29 cellular contexts compared by ENCODE assay signal in genomic region chr17:11340798-11341197, GRCh38.
"Had no signal": no experiment of that assay in that cellular context is flagged by ENCODE, and none has a peak within 500 bp of the region (broad histone marks: within the 10 kb centered on the region; RNA-seq: fewer than 3 reads in every experiment).

No MANE protein-coding gene starts in this region.

- H3K27ac Mint-ChIP-seq: mesothelial cell of epicardium; naive thymus-derived CD8-positive, alpha-beta T cell; nephron; progenitor cell of endocrine pancreas; stimulated activated memory B cell treated with anti-CD40 and anti-IgM and Interleukin-4, amounts not matched to agents 10 μg/mL and 1 μg/mL and 100 μg/mL, for 72 hours; stimulated activated naive CD8-positive, alpha-beta T cell treated with anti-CD3 and anti-CD28 coated beads, Interleukin-15, amount 100 ng/mL, for 72 hours; type B pancreatic cell had no signal

- DNase-seq: heart right ventricle; islet precursor cell; left cardiac atrium; left lung; mesendoderm; naive thymus-derived CD8-positive, alpha-beta T cell; occipital lobe; ovary; right lobe of liver; stimulated activated CD4-positive, alpha-beta T cell treated with anti-CD3 and anti-CD28 coated beads, Interleukin-1b, Interleukin-23, amount 100 ng/mL, for 48 hours; stimulated activated CD4-positive, alpha-beta T cell treated with anti-CD3 and anti-CD28 coated beads, Interleukin-2, amount 100 ng/mL, for 48 hours; stimulated activated CD4-positive, alpha-beta T cell treated with anti-CD3 and anti-CD28 coated beads, Interleukin-4, amount 100 ng/mL, for 4 hours; stimulated activated CD8-positive, alpha-beta memory T cell treated with anti-CD3 and anti-CD28 coated beads, Interleukin-4, amount 100 ng/mL, for 48 hours; stimulated activated naive CD4-positive, alpha-beta T cell treated with Interleukin-2 at 50 U/mL for 16 hours; stimulated activated naive CD8-positive, alpha-beta T cell treated with anti-CD3 and anti-CD28 coated beads, Interleukin-15, amount 100 ng/mL, for 72 hours; testis; thyroid gland had no signal

- H3K4me1 Mint-ChIP-seq: mesothelial cell of epicardium; naive thymus-derived CD8-positive, alpha-beta T cell; nephron; neural crest cell; stimulated activated memory B cell treated with anti-CD40 and anti-IgM and Interleukin-4, amounts not matched to agents 10 μg/mL and 1 μg/mL and 100 μg/mL, for 72 hours; stimulated activated naive CD8-positive, alpha-beta T cell treated with anti-CD3 and anti-CD28 coated beads, Interleukin-15, amount 100 ng/mL, for 72 hours had no signal

- H3K9me3 Mint-ChIP-seq: mesothelial cell of epicardium; naive thymus-derived CD8-positive, alpha-beta T cell; nephron; neural crest cell; type B pancreatic cell had no signal

- H3K27me3 ChIP-seq: hepatocyte, left lung, neutrophil, ovary, right atrium auricular region, right lobe of liver, testis, thyroid gland, vagina had no signal

- H3K27me3 Mint-ChIP-seq: stimulated activated memory B cell treated with anti-CD40 and anti-IgM and Interleukin-4, amounts not matched to agents 10 μg/mL and 1 μg/mL and 100 μg/mL, for 72 hours had no signal

- ATAC-seq: heart right ventricle; left cardiac atrium; left lung; naive thymus-derived CD8-positive, alpha-beta T cell; right lobe of liver; stimulated activated memory B cell treated with anti-CD40 and anti-IgM and Interleukin-4, amounts not matched to agents 10 μg/mL and 1 μg/mL and 100 μg/mL, for 72 hours; stimulated activated naive CD8-positive, alpha-beta T cell treated with anti-CD3 and anti-CD28 coated beads, Interleukin-15, amount 100 ng/mL, for 72 hours had no signal

- H3K36me3 ChIP-seq: heart right ventricle, left lung, neutrophil, ovary, right atrium auricular region, right lobe of liver, thyroid gland, vagina had no signal

- H3K36me3 Mint-ChIP-seq: mesothelial cell of epicardium; naive thymus-derived CD8-positive, alpha-beta T cell; stimulated activated memory B cell treated with anti-CD40 and anti-IgM and Interleukin-4, amounts not matched to agents 10 μg/mL and 1 μg/mL and 100 μg/mL, for 72 hours; type B pancreatic cell had no signal

- H3K9me3 ChIP-seq: left lung, neutrophil, ovary, right atrium auricular region, testis, thyroid gland, vagina had no signal

- H3K4me3 ChIP-seq: heart right ventricle, hepatocyte, left lung, lung, ovary, right atrium auricular region, right lobe of liver, smooth muscle cell, testis, thyroid gland, vagina had no signal

- H3K4me1 ChIP-seq: heart right ventricle, left lung, right atrium auricular region, right lobe of liver, testis, thyroid gland, vagina had no signal

- H3K4me3 Mint-ChIP-seq: mesothelial cell of epicardium; naive thymus-derived CD8-positive, alpha-beta T cell; nephron; neural crest cell; stimulated activated memory B cell treated with anti-CD40 and anti-IgM and Interleukin-4, amounts not matched to agents 10 μg/mL and 1 μg/mL and 100 μg/mL, for 72 hours; stimulated activated naive CD8-positive, alpha-beta T cell treated with anti-CD3 and anti-CD28 coated beads, Interleukin-15, amount 100 ng/mL, for 72 hours; type B pancreatic cell had no signal

- H3K27ac ChIP-seq: heart right ventricle, hepatocyte, left lung, neutrophil, ovary, right atrium auricular region, right lobe of liver, testis, thyroid gland, vagina had no signal
